Comparison of ENCODE assay signal across 24 cellular contexts in genomic region chr7:122212754-122213153, GRCh38.
"Had no signal": no experiment of that assay in that cellular context is flagged by ENCODE, and none has a peak within 500 bp of the region (broad histone marks: within the 10 kb centered on the region; RNA-seq: fewer than 3 reads in every experiment).

No MANE protein-coding gene starts in this region.

- H3K4me1 ChIP-seq: Peyer's patch, SJSA1 had no signal

- H3K9me3 ChIP-seq: Peyer's patch, SJSA1 had no signal

- H3K27me3 ChIP-seq: brain microvascular endothelial cell, cardiac muscle cell, Peyer's patch, SJSA1 had no signal

- DNase-seq: activated CD4-positive, alpha-beta T cell treated with anti-CD3 and anti-CD28 coated beads for 48 hours; activated CD4-positive, alpha-beta T cell treated with anti-CD3 and anti-CD28 coated beads, Interleukin-2, amount 50 U/mL, for 4 hours; activated CD4-positive, CD25-positive, alpha-beta regulatory T cell treated with anti-CD3 and anti-CD28 coated beads, Interleukin-2, amount 50 U/mL, for 72 hours; activated CD8-positive, alpha-beta memory T cell treated with anti-CD3 and anti-CD28 coated beads, Interleukin-2, amount 10 ng/mL, durations not matched to agents 7 days and 5 days; activated effector memory CD4-positive, alpha-beta T cell treated with Interleukin-2 at 50 U/mL for 16 hours; activated naive CD4-positive, alpha-beta T cell; activated T-cell treated with anti-CD3 and anti-CD28 coated beads, Interleukin-2, amount 50 U/mL, for 24 hours; amygdala; brain microvascular endothelial cell; Kasumi-1; MV-4-11; NCI-H1092 treated with DMSO at 0.1 percent for 48 hours; NCI-H1436; NCI-H1694 treated with DMSO at 0.1 percent for 48 hours; NCI-H2029 treated with DMSO at 0.1 percent for 48 hours; NCI-H510A treated with DMSO at 0.1 percent for 48 hours; NCI-H69; Peyer's patch; SHP77; T-helper 17 cell; T-helper 9 cell had no signal

- H3K36me3 ChIP-seq: brain microvascular endothelial cell, cardiac muscle cell, Peyer's patch, SJSA1 had no signal

- H3K4me3 ChIP-seq: cardiac muscle cell, K562, Peyer's patch, SJSA1 had no signal

- H3K27ac ChIP-seq: brain microvascular endothelial cell, cardiac muscle cell, Peyer's patch, SJSA1 had no signal
